Comparison of ENCODE assay signal across 9 cellular contexts in genomic region chr11:127000291-127000968, GRCh38. TPM values are rescaled to one million over a fixed set of nuclear protein-coding genes. Genes with fewer than 3 reads are reported as not detected.
A peak's percentile ranks its signal among the peaks of the same experiment; 100 is the strongest.
DNase-seq lines count a peak whose midpoint lies in the region; ATAC-seq and TF ChIP-seq lines count a peak whose summit lies in the region.
"Had no signal": no experiment of that assay in that cellular context is flagged by ENCODE, and none has a peak within 500 bp of the region (broad histone marks: within the 10 kb centered on the region; RNA-seq: fewer than 3 reads in every experiment).

Gene KIRREL3, minus strand, starts transcription at chr11:127000770.

- H3K36me3 ChIP-seq in iPS DF 6.9 (ENCODE audit: control insufficient read depth, insufficient read depth, low read length) (no peaks in the 10 kb centered on the region), spleen (no peaks in the 10 kb centered on the region), Karpas-422 (ENCODE audit: insufficient read depth, low read length) (no peaks in the 10 kb centered on the region)

- intact Hi-C loops in spleen (cut with DNase I; ENCODE audit: low total_unique reads), result loop anchor here (10.0 kb wide), 1 partner anchor 396 kb away; no protein-coding TSS in a partner anchor

- no peak for ATAC-seq in GM19351 (IDR thresholded peaks at IDR 0.05; ENCODE audit: unreplicated experiment)

- H3K4me3 ChIP-seq in iPS DF 6.9 (ENCODE audit: low read length) (peak within 1 kb of the TSS; percentile 32; the same call in 1 of the 2 replicates), spleen (peak within 1 kb of the TSS in 6 of 8 donors; percentile 6 to 52 (median 21)), Karpas-422 (ENCODE audit: low read length) (no peak within 1 kb of the TSS)

- H3K9ac ChIP-seq in Karpas-422 (ENCODE audit: low read length), result no peak within 1 kb of the TSS

- no peak for TF ChIP-seq POLR2A in spleen (IDR thresholded peaks at IDR 0.05)

- H3K9me3 ChIP-seq in iPS DF 6.9 (ENCODE audit: control insufficient read depth, insufficient read depth, low read length) (no peaks in the 10 kb centered on the region), spleen (no peaks in the 10 kb centered on the region), Karpas-422 (ENCODE audit: low read length) (no peaks in the 10 kb centered on the region)

- no peaks in the 10 kb centered on the region for H3K79me2 ChIP-seq in Karpas-422 (ENCODE audit: low read length)

- TF ChIP-seq CTCF in spleen (IDR thresholded peaks at IDR 0.05 in 8 of 11, conservative IDR thresholded peaks at IDR 0.05 in 3 of 11), result no peak

- H3K27me3 ChIP-seq in iPS DF 6.9 (ENCODE audit: control insufficient read depth, insufficient read depth, low read length) (peaks cover 34% of the 10 kb centered on the region), spleen (replicated peaks in 1 of 7) (peaks cover 0 to 95% (median 75%) of the 10 kb centered on the region in 7 donors), Karpas-422 (ENCODE audit: low read length) (no peaks in the 10 kb centered on the region)

- H4K20me1 ChIP-seq in Karpas-422 (ENCODE audit: insufficient read depth, low read depth, low read length), result no peaks in the 10 kb centered on the region

- no CpG with 5 or more reads among the region's 42 CpGs for WGBS in iPS DF 6.9 (ENCODE audit: insufficient coverage, insufficient read length)
- 2 to 8% (median 3%) methylated on average over 25 to 42 of the region's 42 CpGs for WGBS in spleen, 5 donors

- H2AFZ ChIP-seq in Karpas-422 (ENCODE audit: low read length), result no peak within 1 kb of the TSS

- no peaks in the 10 kb centered on the region for H3K9me2 ChIP-seq in Karpas-422 (replicated peaks; ENCODE audit: insufficient read depth, low read length)

- DNase-seq in HT1080 (ENCODE audit: low read depth) (peak; percentile 45), amniotic stem cell (lab: John Stamatoyannopoulos, UW) (peak; percentile 49), iPS DF 6.9 (ENCODE audit: low read depth, low spot score) (no peak), spleen (no peak), SK-N-DZ (ENCODE audit: low spot score) (no peak), SHP77 treated with DMSO at 0.1 percent for 48 hours (lab: John Stamatoyannopoulos, UW) (no peak), Karpas-422 (no peak)

- H3K4me1 ChIP-seq in iPS DF 6.9 (ENCODE audit: control insufficient read depth, insufficient read depth, low read length), result peaks cover 4% of the 10 kb centered on the region
- H3K4me1 ChIP-seq in spleen, result peaks cover 0 to 24% (median 12%) of the 10 kb centered on the region in 6 donors
- peaks cover 5% of the 10 kb centered on the region; the same call in 1 of the 2 replicates for H3K4me1 ChIP-seq in Karpas-422 (ENCODE audit: low read length)

- H3K4me2 ChIP-seq in Karpas-422 (ENCODE audit: low read depth, low read length, poor library complexity, severe bottlenecking), result no peak within 1 kb of the TSS

- H3K27ac ChIP-seq in iPS DF 6.9 (ENCODE audit: low read length) (no peak within 1 kb of the TSS), spleen (no peak within 1 kb of the TSS), Karpas-422 (ENCODE audit: low read length) (no peak within 1 kb of the TSS)
- H3K27ac ChIP-seq: VCaP had no signal

RNA-seq across cellular contexts. Expression of gene KIRREL3, which starts in this region (rescaled TPM):
- 1.7 and 2.2 TPM in 2 replicates for total RNA-seq in HT1080 (2014; rRNA removed; shearing (Covaris generic))
- 2.3 and 2.4 TPM in 2 replicates for polyA plus RNA-seq in HT1080 (2015; cell fraction: cytosol; rRNA removed)
- polyA plus RNA-seq in HT1080 (2015; cell fraction: nucleus; rRNA removed), result 1.9 and 2.0 TPM in 2 replicates
- total RNA-seq in spleen, result 1 to 10 TPM in 6 of 7 donors, under 1 TPM in 1; 0.85 to 5.4 (median 2.5) TPM
- polyA plus RNA-seq in spleen, result 1 to 10 TPM in 1 of 3 donors, under 1 TPM in 2; 0.50 to 2.2 (median 0.54) TPM
- polyA plus RNA-seq in SK-N-DZ (2014; cell fraction: cytosol; rRNA removed), result not detected in 2 replicates
- polyA plus RNA-seq in SK-N-DZ (2014; cell fraction: nucleus; rRNA removed), result not detected in 2 replicates
- total RNA-seq in Karpas-422 (2014; rRNA removed; shearing (Covaris generic); ENCODE audit: low replicate concordance), result not detected in 2 replicates

Comparison
In these comparisons a context has a peak if more than half of its experiments do, and no peak if none do; other contexts are left out.
1. DNase-seq: peak in HT1080 (single experiment) and amniotic stem cell (single experiment); none in iPS DF 6.9 (single experiment), spleen (single experiment), SK-N-DZ (single experiment), SHP77 treated with DMSO at 0.1 percent for 48 hours (single experiment) and Karpas-422 (single experiment).